ENCODE assay signal across 30 cellular contexts in genomic region chr9:114190563-114190905, GRCh38. TPM values are rescaled to one million over a fixed set of nuclear protein-coding genes. Genes with fewer than 3 reads are reported as not detected.
"Had no signal": no experiment of that assay in that cellular context is flagged by ENCODE, and none has a peak within 500 bp of the region (broad histone marks: within the 10 kb centered on the region; RNA-seq: fewer than 3 reads in every experiment).

No MANE protein-coding gene starts in this region.

- H3K27me3 ChIP-seq: neural progenitor cell, ovary, spleen, suprapubic skin, testis, tibial artery, transverse colon, upper lobe of right lung, uterus had no signal

- ATAC-seq: natural killer cell; psoas muscle; right cardiac atrium; sciatic nerve; stimulated activated memory B cell treated with anti-CD40 and anti-IgM and Interleukin-4, amounts not matched to agents 10 μg/mL and 1 μg/mL and 100 μg/mL, for 72 hours; stimulated activated naive CD8-positive, alpha-beta T cell treated with anti-CD3 and anti-CD28 coated beads, Interleukin-15, amount 100 ng/mL, for 72 hours; stimulated activated naive CD8-positive, alpha-beta T cell treated with anti-CD3 and anti-CD28 coated beads, Interleukin-15, Interleukin-2, amounts not matched to agents 100 U/mL and 50 U/mL, for 24 hours; upper lobe of right lung had no signal

- H2AFZ ChIP-seq: neural progenitor cell, parathyroid adenoma had no signal

- H3K27ac ChIP-seq: neural progenitor cell, ovary, parathyroid adenoma, psoas muscle, skin epidermis, spleen, suprapubic skin, testis, tibial artery, transverse colon, upper lobe of right lung, uterus had no signal

- H3K36me3 Mint-ChIP-seq: natural killer cell; stimulated activated memory B cell treated with anti-CD40 and anti-IgM and Interleukin-4, amounts not matched to agents 10 μg/mL and 1 μg/mL and 100 μg/mL, for 72 hours had no signal

- H3K4me2 ChIP-seq: neural progenitor cell, smooth muscle cell had no signal

- H3K4me1 ChIP-seq: neural progenitor cell, parathyroid adenoma, spleen, testis, transverse colon, upper lobe of right lung, uterus had no signal

- H3K9ac ChIP-seq: neural progenitor cell, parathyroid adenoma had no signal

- H3K4me3 Mint-ChIP-seq: natural killer cell; nephron; neural progenitor cell; stimulated activated memory B cell treated with anti-CD40 and anti-IgM and Interleukin-4, amounts not matched to agents 10 μg/mL and 1 μg/mL and 100 μg/mL, for 72 hours; stimulated activated naive CD8-positive, alpha-beta T cell treated with anti-CD3 and anti-CD28 coated beads, Interleukin-15, amount 100 ng/mL, for 72 hours; type B pancreatic cell had no signal

- H3K27ac Mint-ChIP-seq: natural killer cell; nephron; neural progenitor cell; progenitor cell of endocrine pancreas; stimulated activated memory B cell treated with anti-CD40 and anti-IgM and Interleukin-4, amounts not matched to agents 10 μg/mL and 1 μg/mL and 100 μg/mL, for 72 hours; stimulated activated naive CD8-positive, alpha-beta T cell treated with anti-CD3 and anti-CD28 coated beads, Interleukin-15, amount 100 ng/mL, for 72 hours; type B pancreatic cell had no signal

- H3K9me3 ChIP-seq: psoas muscle, suprapubic skin, testis, upper lobe of right lung had no signal

- H3K9me3 Mint-ChIP-seq: natural killer cell had no signal

- H3K27me3 Mint-ChIP-seq: progenitor cell of endocrine pancreas, type B pancreatic cell had no signal

- H3K36me3 ChIP-seq: neural progenitor cell, ovary, spleen, suprapubic skin, tibial artery, transverse colon, upper lobe of right lung, uterus had no signal

- H3K4me1 Mint-ChIP-seq: natural killer cell; neural progenitor cell; stimulated activated memory B cell treated with anti-CD40 and anti-IgM and Interleukin-4, amounts not matched to agents 10 μg/mL and 1 μg/mL and 100 μg/mL, for 72 hours; stimulated activated naive CD8-positive, alpha-beta T cell treated with anti-CD3 and anti-CD28 coated beads, Interleukin-15, amount 100 ng/mL, for 72 hours had no signal

- DNase-seq: natural killer cell; occipital lobe; ovary; right cardiac atrium; spleen; stimulated activated CD4-positive, alpha-beta T cell treated with anti-CD3 and anti-CD28 coated beads, Interleukin-12 subunit alpha, Interleukin-12 subunit beta, amount 100 ng/mL, for 4 hours; stimulated activated CD4-positive, alpha-beta T cell treated with anti-CD3 and anti-CD28 coated beads, Interleukin-1b, Interleukin-23, amount 100 ng/mL, for 48 hours; stimulated activated CD4-positive, alpha-beta T cell treated with anti-CD3 and anti-CD28 coated beads, Interleukin-4, amount 100 ng/mL, for 1 hour; stimulated activated CD4-positive, alpha-beta T cell treated with anti-CD3 and anti-CD28 coated beads, Interleukin-4, amount 100 ng/mL, for 4 hours; stimulated activated CD8-positive, alpha-beta memory T cell treated with anti-CD3 and anti-CD28 coated beads, Interleukin-4, amount 100 ng/mL, for 48 hours; stimulated activated naive CD4-positive, alpha-beta T cell; stimulated activated naive CD8-positive, alpha-beta T cell treated with anti-CD3 and anti-CD28 coated beads, Interleukin-15, amount 100 ng/mL, for 72 hours; stimulated activated naive CD8-positive, alpha-beta T cell treated with anti-CD3 and anti-CD28 coated beads, Interleukin-15, Interleukin-2, amounts not matched to agents 100 U/mL and 50 U/mL, for 24 hours; substantia nigra; testis; tibial artery; transverse colon; upper lobe of right lung; uterus had no signal

- H3K79me2 ChIP-seq: parathyroid adenoma had no signal

- H3K4me3 ChIP-seq: neural progenitor cell, ovary, psoas muscle, skin epidermis, smooth muscle cell, spleen, suprapubic skin, testis, tibial artery, transverse colon, upper lobe of right lung, uterus had no signal

RNA-seq across cellular contexts. Expression of gene COL27A1, which starts 35.2 kb away (rescaled TPM):
- total RNA-seq: natural killer cell had no signal
